ENCODE assay signal across 8 cellular contexts in the genomic region with DNA sequence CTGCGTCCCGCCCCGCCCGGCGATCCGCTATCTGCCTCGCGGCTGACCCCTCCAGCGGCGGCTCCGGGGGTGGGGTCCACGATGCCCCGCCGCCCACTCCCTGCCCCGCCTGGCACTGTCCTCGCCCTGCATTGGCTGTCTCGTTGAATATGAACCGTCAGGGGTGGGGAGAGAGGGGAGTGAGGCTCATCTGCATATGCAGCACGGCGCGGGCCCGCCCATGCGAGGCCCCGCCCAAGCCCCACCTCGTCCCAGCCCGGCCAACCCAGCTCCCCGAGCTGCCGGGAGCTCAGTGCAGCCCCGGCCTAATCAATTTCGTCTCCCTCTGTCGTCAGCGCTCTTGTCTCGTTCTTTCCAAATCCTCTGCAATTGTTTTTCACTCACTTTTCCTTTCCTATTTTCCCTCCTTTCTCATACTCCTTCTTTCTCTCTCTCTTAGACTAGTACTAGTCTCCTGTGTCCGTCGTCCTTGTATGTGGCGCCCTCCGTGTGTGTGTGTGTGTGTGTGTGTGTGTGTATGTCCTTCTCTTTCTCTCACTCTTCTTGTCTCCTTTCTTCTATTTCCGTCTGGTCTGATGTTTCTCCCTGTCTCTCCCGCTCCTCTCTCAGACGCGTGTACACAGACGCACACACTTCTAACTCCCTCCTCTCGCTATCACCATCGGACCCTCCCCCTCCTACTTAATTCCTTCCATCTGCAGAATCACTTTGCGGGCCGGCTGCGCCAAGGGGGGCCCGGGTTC. TPM values are rescaled to one million over a fixed set of nuclear protein-coding genes. Genes with fewer than 3 reads are reported as not detected.
DNase-seq lines count a peak whose midpoint lies in the region; ATAC-seq and TF ChIP-seq lines count a peak whose summit lies in the region.

No MANE protein-coding gene starts in this region.

- intact Hi-C loops in activated CD4-positive, alpha-beta memory T cell treated with anti-CD3 and anti-CD28 coated beads for 36 hours (cut with micrococcal nuclease), result loop anchor here (1.0 to 10.0 kb wide), 8 partner anchors 12 to 1411 kb away; partner anchors contain the start of genes ANXA11, RPS24 and TMEM254
- intact Hi-C loops in dorsolateral prefrontal cortex (cut with DNase I), result loop anchor here (1.0 to 10.0 kb wide), 2 partner anchors 37 to 61 kb away; no protein-coding TSS in a partner anchor

- H3K4me3 ChIP-seq in BLaER1 treated with 17β-estradiol and CSF1 and Interleukin-3, amounts not matched to agents 10 nM and 100 nM, result peak overlapping the region; percentile 72 to 88 (median 81)
- H3K4me3 ChIP-seq in dorsolateral prefrontal cortex, result peak overlapping the region; percentile 24 to 97 (median 86)
- peak overlapping the region; percentile 29 to 87 (median 68) for H3K4me3 ChIP-seq in liver (ENCODE audit: low read depth in 1 of 3, low read length in 3 of 3)

- H3K4me2 ChIP-seq in BLaER1 treated with 17β-estradiol and CSF1 and Interleukin-3, amounts not matched to agents 10 nM and 100 nM, result peak overlapping the region; percentile 76 to 97 (median 91)

- TF ChIP-seq CTCF in dorsolateral prefrontal cortex (IDR thresholded peaks at IDR 0.05 in 54 of 56, conservative IDR thresholded peaks at IDR 0.05 in 2 of 56; ENCODE audit: low read depth in 1 of 56, partially characterized antibody in 56 of 56) (peak in 10 of 56 donors; percentile 3 to 28 (median 15)), liver (IDR thresholded peaks at IDR 0.05; ENCODE audit: low read depth, low read length, missing input control) (no peak)

- H3K4me1 Mint-ChIP-seq in activated CD4-positive, alpha-beta memory T cell treated with anti-CD3 and anti-CD28 coated beads for 36 hours (ENCODE audit: low read depth), result peaks cover 18% of the 10 kb centered on the region

- no peaks in the 10 kb centered on the region for H3K9me3 ChIP-seq in BLaER1 treated with 17β-estradiol and CSF1 and Interleukin-3, amounts not matched to agents 10 nM and 100 nM (replicated peaks in 1 of 11)
- no peaks in the 10 kb centered on the region for H3K9me3 ChIP-seq in liver (ENCODE audit: control insufficient read depth in 4 of 4, low read length in 3 of 4)

- ATAC-seq in GM19397 (IDR thresholded peaks at IDR 0.05; ENCODE audit: unreplicated experiment), result peak; percentile 94
- ATAC-seq in HG03558 (IDR thresholded peaks at IDR 0.05; ENCODE audit: extremely low read depth, unreplicated experiment), result peak; percentile 94

- TF ChIP-seq RAD21 in liver (IDR thresholded peaks at IDR 0.05), result peak in 1 of 2 donors; percentile 40

- CTCF ChIA-PET in activated CD4-positive, alpha-beta memory T cell treated with anti-CD3 and anti-CD28 coated beads for 36 hours (lab: Charles Lee), result interaction anchor here (0.9 to 1.8 kb wide), 3 partner anchors 12 to 71 kb away, joined by 3 to 14 read pairs (median 3); no protein-coding TSS in a partner anchor

- 1% methylated on average over 48 of the region's 48 CpGs for WGBS in liver

- peaks cover 6% of the 10 kb centered on the region for H3K27me3 Mint-ChIP-seq in activated CD4-positive, alpha-beta memory T cell treated with anti-CD3 and anti-CD28 coated beads for 36 hours

- H3K27ac ChIP-seq in BLaER1 treated with 17β-estradiol and CSF1 and Interleukin-3, amounts not matched to agents 10 nM and 100 nM, result peak overlapping the region in 9 of 11 experiments; percentile 7 to 61 (median 42); a peak in 14 of 22 replicates
- H3K27ac ChIP-seq in dorsolateral prefrontal cortex, result peak overlapping the region in 58 of 59 donors; percentile 3 to 99 (median 78)
- peak overlapping the region; percentile 92 to 98 for H3K27ac ChIP-seq in liver (ENCODE audit: low read depth in 1 of 2, low read length in 2 of 2)

- no peaks in the 10 kb centered on the region for H3K27me3 ChIP-seq in BLaER1 treated with 17β-estradiol and CSF1 and Interleukin-3, amounts not matched to agents 10 nM and 100 nM
- H3K27me3 ChIP-seq in dorsolateral prefrontal cortex (peaks cover 0 to 13% (median 0%) of the 10 kb centered on the region in 45 donors), liver (ENCODE audit: control insufficient read depth in 4 of 4, insufficient read depth in 4 of 4, low read length in 3 of 4) (no peaks in the 10 kb centered on the region)

- POLR2A ChIA-PET in activated CD4-positive, alpha-beta memory T cell treated with anti-CD3 and anti-CD28 coated beads for 36 hours (lab: Charles Lee), result interaction anchor here (2.5 kb wide), 1 partner anchor 11 kb away, joined by 11 read pairs; no protein-coding TSS in a partner anchor

- peak overlapping the region; percentile 26 for H3K27ac Mint-ChIP-seq in activated CD4-positive, alpha-beta memory T cell treated with anti-CD3 and anti-CD28 coated beads for 36 hours

- peak overlapping the region; percentile 67 for H3K4me3 Mint-ChIP-seq in activated CD4-positive, alpha-beta memory T cell treated with anti-CD3 and anti-CD28 coated beads for 36 hours

- H3K36me3 ChIP-seq in BLaER1 treated with 17β-estradiol and CSF1 and Interleukin-3, amounts not matched to agents 10 nM and 100 nM, result peaks cover 0 to 20% (median 10%) of the 10 kb centered on the region in 11 experiments; a peak in 5 of 22 replicates
- no peaks in the 10 kb centered on the region for H3K36me3 ChIP-seq in liver (ENCODE audit: control insufficient read depth in 4 of 4, insufficient read depth in 3 of 4, low read depth in 1 of 4, low read length in 3 of 4)

- H3K9ac ChIP-seq in BLaER1 treated with 17β-estradiol and CSF1 and Interleukin-3, amounts not matched to agents 10 nM and 100 nM, result peak overlapping the region; percentile 45 to 89 (median 84); a peak in 17 of 22 replicates
- peak overlapping the region; percentile 69 to 90 for H3K9ac ChIP-seq in liver (ENCODE audit: low read depth in 1 of 2, low read length in 2 of 2)

- DNase-seq in NCI-H774 (lab: John Stamatoyannopoulos, UW), result peak; percentile 93
- peak; percentile 95 for DNase-seq in activated CD4-positive, alpha-beta memory T cell treated with anti-CD3 and anti-CD28 coated beads for 36 hours
- peak; percentile 71 to 99 (median 98) for DNase-seq in dorsolateral prefrontal cortex
- DNase-seq in stimulated activated CD4-positive, alpha-beta T cell treated with anti-CD3 and anti-CD28 coated beads, Interleukin-2, amount 100 ng/mL, for 48 hours, result peak; percentile 85 to 90

- H3K36me3 Mint-ChIP-seq in activated CD4-positive, alpha-beta memory T cell treated with anti-CD3 and anti-CD28 coated beads for 36 hours, result no peaks in the 10 kb centered on the region

- H3K9me3 Mint-ChIP-seq in activated CD4-positive, alpha-beta memory T cell treated with anti-CD3 and anti-CD28 coated beads for 36 hours, result no peaks in the 10 kb centered on the region

- peaks cover 33 to 39% (median 38%) of the 10 kb centered on the region in 11 experiments for H4K20me1 ChIP-seq in BLaER1 treated with 17β-estradiol and CSF1 and Interleukin-3, amounts not matched to agents 10 nM and 100 nM

- H3K4me1 ChIP-seq in BLaER1 treated with 17β-estradiol and CSF1 and Interleukin-3, amounts not matched to agents 10 nM and 100 nM, result peaks cover 27 to 69% (median 61%) of the 10 kb centered on the region in 10 experiments
- peaks cover 12 to 36% (median 33%) of the 10 kb centered on the region in 4 donors for H3K4me1 ChIP-seq in liver (ENCODE audit: control insufficient read depth in 4 of 4, insufficient read depth in 4 of 4, low read length in 3 of 4)

TF ChIP-seq in liver, 16 proteins besides CTCF, POLR2A, EP300 and RAD21 (continues in another document):
- no peak for TF ChIP-seq FOXA1 (IDR thresholded peaks at IDR 0.05)
- no peak for TF ChIP-seq GABPA (IDR thresholded peaks at IDR 0.05 in 1 of 2, conservative IDR thresholded peaks at IDR 0.05 in 1 of 2)
- peak in 1 of 2 donors; percentile 12 for TF ChIP-seq HNF4A (conservative IDR thresholded peaks at IDR 0.05)
- peak; percentile 59 for TF ChIP-seq NR2F2 (IDR thresholded peaks at IDR 0.05)
- TF ChIP-seq RXRA (IDR thresholded peaks at IDR 0.05), result peak; percentile 27 to 39
- no peak for TF ChIP-seq FOXA2 (IDR thresholded peaks at IDR 0.05)
- TF ChIP-seq YY1 (IDR thresholded peaks at IDR 0.05), result peak; percentile 56
- TF ChIP-seq SP1 (IDR thresholded peaks at IDR 0.05), result peak; percentile 90
- no peak for TF ChIP-seq MAX (IDR thresholded peaks at IDR 0.05)
- TF ChIP-seq EGR1 (IDR thresholded peaks at IDR 0.05; ENCODE audit: low read depth in 2 of 2), result peak; percentile 94 to 96
- no peak for TF ChIP-seq ZBTB33 (IDR thresholded peaks at IDR 0.05)
- TF ChIP-seq JUND (IDR thresholded peaks at IDR 0.05), result no peak
- TF ChIP-seq, protein P1, sequence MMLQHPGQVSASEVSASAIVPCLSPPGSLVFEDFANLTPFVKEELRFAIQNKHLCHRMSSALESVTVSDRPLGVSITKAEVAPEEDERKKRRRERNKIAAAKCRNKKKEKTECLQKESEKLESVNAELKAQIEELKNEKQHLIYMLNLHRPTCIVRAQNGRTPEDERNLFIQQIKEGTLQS (IDR thresholded peaks at IDR 0.05), result peak; percentile 27

RNA-seq across cellular contexts. Expression of gene ZCCHC24, which starts 0.5 kb away (rescaled TPM):
- total RNA-seq in activated CD4-positive, alpha-beta memory T cell treated with anti-CD3 and anti-CD28 coated beads for 36 hours, result under 1 TPM; 0.77 to 1.00 TPM
- 100 to 1,000 TPM in 56 of 120 experiments, 10 to 100 TPM in 64; 46.7 to 245 (median 97.2) TPM for total RNA-seq in dorsolateral prefrontal cortex
- 10 to 100 TPM in 1 of 2 donors, 1 to 10 TPM in 1; 7.8 to 23.9 TPM for total RNA-seq in liver
- 10 to 100 TPM; 13.2 to 16.4 TPM for polyA plus RNA-seq in liver

Comparison
In these comparisons a context has a peak if more than half of its experiments do, and no peak if none do; other contexts are left out.
1. Peak in every context shown above with its lines: DNase-seq, ATAC-seq, H3K4me3 ChIP-seq and H3K27ac ChIP-seq.
2. H3K27ac ChIP-seq: peak in every context shown above with its lines; median percentile 95 in liver; 78 in dorsolateral prefrontal cortex; 42 in BLaER1 treated with 17β-estradiol and CSF1 and Interleukin-3, amounts not matched to agents 10 nM and 100 nM.
3. RNA of gene ZCCHC24, which starts 0.5 kb away (total RNA-seq): 46.7 to 245 TPM in dorsolateral prefrontal cortex and 7.8 to 23.9 TPM in liver; 0.77 to 1.00 TPM in activated CD4-positive, alpha-beta memory T cell treated with anti-CD3 and anti-CD28 coated beads for 36 hours; every median in the first group is over 4 times any median in the second.